ENCODE assay signal across 8 cellular contexts in genomic region chr1:201982082-201982922, GRCh38. TPM values are rescaled to one million over a fixed set of nuclear protein-coding genes. Genes with fewer than 3 reads are reported as not detected.
DNase-seq lines count a peak whose midpoint lies in the region; ATAC-seq and TF ChIP-seq lines count a peak whose summit lies in the region.

Gene RNPEP, plus strand, starts transcription at chr1:201982648. Its CDS starts 19 bp downstream, at chr1:201982667.

- no peaks in the 10 kb centered on the region for H3K27me3 Mint-ChIP-seq in activated naive CD4-positive, alpha-beta T cell treated with anti-CD3 and anti-CD28 coated beads, Interleukin-2, amount 50 U/mL, for 24 hours
- no peaks in the 10 kb centered on the region for H3K27me3 Mint-ChIP-seq in osteocyte (ENCODE audit: unreplicated experiment)

- no peaks in the 10 kb centered on the region for H3K9me3 Mint-ChIP-seq in activated naive CD4-positive, alpha-beta T cell treated with anti-CD3 and anti-CD28 coated beads, Interleukin-2, amount 50 U/mL, for 24 hours
- no peaks in the 10 kb centered on the region for H3K9me3 Mint-ChIP-seq in osteocyte (ENCODE audit: unreplicated experiment)

- peak within 1 kb of the TSS; percentile 99 for H3K4me3 ChIP-seq in thoracic aorta

- no peak for TF ChIP-seq CTCF in osteocyte (IDR thresholded peaks at IDR 0.05)
- no peak for TF ChIP-seq CTCF in thoracic aorta (IDR thresholded peaks at IDR 0.05)

- no peaks in the 10 kb centered on the region for H3K36me3 Mint-ChIP-seq in activated naive CD4-positive, alpha-beta T cell treated with anti-CD3 and anti-CD28 coated beads, Interleukin-2, amount 50 U/mL, for 24 hours
- H3K36me3 Mint-ChIP-seq in osteocyte (ENCODE audit: unreplicated experiment), result no peaks in the 10 kb centered on the region

- H3K27ac Mint-ChIP-seq in activated naive CD4-positive, alpha-beta T cell treated with anti-CD3 and anti-CD28 coated beads, Interleukin-2, amount 50 U/mL, for 24 hours, result peak within 1 kb of the TSS; percentile 89
- H3K27ac Mint-ChIP-seq in osteocyte (ENCODE audit: unreplicated experiment), result peak within 1 kb of the TSS; percentile 89

- no peaks in the 10 kb centered on the region for H3K27me3 ChIP-seq in thoracic aorta (replicated peaks; ENCODE audit: insufficient read depth)

- H3K4me3 Mint-ChIP-seq in activated naive CD4-positive, alpha-beta T cell treated with anti-CD3 and anti-CD28 coated beads, Interleukin-2, amount 50 U/mL, for 24 hours, result peak within 1 kb of the TSS; percentile 97
- peak within 1 kb of the TSS; percentile 96 for H3K4me3 Mint-ChIP-seq in osteocyte (ENCODE audit: unreplicated experiment)

- peaks cover 24% of the 10 kb centered on the region for H3K4me1 Mint-ChIP-seq in activated naive CD4-positive, alpha-beta T cell treated with anti-CD3 and anti-CD28 coated beads, Interleukin-2, amount 50 U/mL, for 24 hours
- peaks cover 22% of the 10 kb centered on the region for H3K4me1 Mint-ChIP-seq in osteocyte (ENCODE audit: unreplicated experiment)

- ATAC-seq in GM19467 (IDR thresholded peaks at IDR 0.05; ENCODE audit: unreplicated experiment) (peak; percentile 79), thoracic aorta (ENCODE audit: insufficient number of reproducible peaks, low FRiP score, low read depth) (peak; percentile 68)

- peak within 1 kb of the TSS; percentile 84 to 93 for H3K27ac ChIP-seq in thoracic aorta

- DNase-seq in DMS114 treated with DMSO at 0.1 percent for 48 hours (lab: John Stamatoyannopoulos, UW; ENCODE audit: unreplicated experiment), result peak; percentile 16
- peak; percentile 15 for DNase-seq in HS-27A (ENCODE audit: low read depth)
- DNase-seq in SK-N-DZ (ENCODE audit: low spot score), result peak; percentile 42
- peak; percentile 79 for DNase-seq in glomerular visceral epithelial cell (ENCODE audit: extremely low spot score)
- peak; percentile 92 for DNase-seq in osteocyte (ENCODE audit: extremely low spot score, unreplicated experiment)
- DNase-seq in thoracic aorta (ENCODE audit: low spot score), result no peak

- H3K4me1 ChIP-seq in thoracic aorta (ENCODE audit: control insufficient read depth in 1 of 2, low read depth in 2 of 2), result peaks cover 11 to 24% of the 10 kb centered on the region in 2 donors

- no peaks in the 10 kb centered on the region for H3K36me3 ChIP-seq in thoracic aorta

- no peaks in the 10 kb centered on the region for H3K9me3 ChIP-seq in thoracic aorta

RNA-seq across cellular contexts. Expression of gene RNPEP, which starts in this region (rescaled TPM):
- 35.3 and 38.0 TPM in 2 replicates for polyA plus RNA-seq in SK-N-DZ (2014; cell fraction: cytosol; rRNA removed)
- polyA plus RNA-seq in SK-N-DZ (2014; cell fraction: nucleus; rRNA removed), result 25.0 and 37.3 TPM in 2 replicates
- total RNA-seq in osteocyte (51.4 and 53.9 TPM in 2 replicates), thoracic aorta (10 to 100 TPM; 46.3 to 58.2 TPM)
